In the genomic region with DNA sequence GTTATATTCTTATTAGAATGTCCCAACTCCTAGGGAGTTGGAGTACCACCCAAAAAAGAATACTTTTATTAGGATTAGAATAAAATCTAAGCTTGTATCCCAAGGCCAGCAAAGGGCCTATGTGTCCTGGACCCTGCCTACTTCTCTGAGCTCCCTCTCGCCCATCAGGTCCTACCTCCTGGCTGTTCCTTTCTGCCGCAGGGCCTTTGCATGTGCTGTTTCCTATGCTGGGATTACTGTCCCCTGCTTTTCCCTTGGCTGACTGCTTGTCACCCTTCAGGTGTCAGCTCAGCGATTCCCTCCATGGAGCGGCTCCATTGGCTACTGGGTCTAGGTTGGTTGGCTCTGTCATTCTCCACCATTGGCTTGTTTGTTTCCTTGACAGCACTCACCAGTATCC, we compare ENCODE assay signal across 23 cellular contexts. TPM values are rescaled to one million over a fixed set of nuclear protein-coding genes. Genes with fewer than 3 reads are reported as not detected.
A peak's percentile ranks its signal among the peaks of the same experiment; 100 is the strongest.
DNase-seq lines count a peak whose midpoint lies in the region; ATAC-seq, FAIRE-seq and TF ChIP-seq lines count a peak whose summit lies in the region.
"Had no signal": no experiment of that assay in that cellular context is flagged by ENCODE, and none has a peak within 500 bp of the region (broad histone marks: within the 10 kb centered on the region; RNA-seq: fewer than 3 reads in every experiment).

No MANE protein-coding gene starts in this region.

- H3K9me3 ChIP-seq in astrocyte (ENCODE audit: insufficient read depth, low read depth, low read length) = no peaks in the 10 kb centered on the region
- no peaks in the 10 kb centered on the region for H3K9me3 ChIP-seq in kidney (ENCODE audit: control insufficient read depth in 1 of 2, low read length in 2 of 2)
- no peaks in the 10 kb centered on the region for H3K9me3 ChIP-seq in prostate gland
- H3K9me3 ChIP-seq: MG63, Peyer's patch, SJCRH30 had no signal

- H3K4me3 ChIP-seq in astrocyte (ENCODE audit: insufficient read depth, low read depth, low read length) (no peak overlapping the region), kidney (ENCODE audit: low read length in 2 of 2) (no peak overlapping the region), prostate gland (no peak overlapping the region)
- H3K4me3 ChIP-seq: GM12878, MG63, Peyer's patch, SJCRH30 had no signal

- TF ChIP-seq CTCF in astrocyte (IDR thresholded peaks at IDR 0.05; ENCODE audit: insufficient read depth, low read depth, low read length) = no peak
- TF ChIP-seq CTCF in kidney (IDR thresholded peaks at IDR 0.05; ENCODE audit: borderline replicate concordance, extremely low read depth, insufficient read depth) = no peak
- no peak for TF ChIP-seq CTCF in prostate gland (IDR thresholded peaks at IDR 0.05)

- no peak overlapping the region for H2AFZ ChIP-seq in astrocyte (ENCODE audit: low read depth, low read length)

- no peaks in the 10 kb centered on the region for H3K36me3 Mint-ChIP-seq in astrocyte (ENCODE audit: low read depth, unreplicated experiment)
- no peaks in the 10 kb centered on the region for H3K36me3 Mint-ChIP-seq in activated T-cell treated with anti-CD3 and anti-CD28 coated beads, Interleukin-2, amount 50 U/mL, for 72 hours (ENCODE audit: insufficient read depth in 2 of 2)
- H3K36me3 Mint-ChIP-seq: CD14-positive monocyte had no signal

- no peak overlapping the region for H3K27ac Mint-ChIP-seq in astrocyte (ENCODE audit: unreplicated experiment)
- H3K27ac Mint-ChIP-seq in activated T-cell treated with anti-CD3 and anti-CD28 coated beads, Interleukin-2, amount 50 U/mL, for 72 hours = no peak overlapping the region
- H3K27ac Mint-ChIP-seq: CD14-positive monocyte had no signal

- H3K4me1 Mint-ChIP-seq in astrocyte (ENCODE audit: low read depth, unreplicated experiment) = no peaks in the 10 kb centered on the region
- peaks cover 14% of the 10 kb centered on the region for H3K4me1 Mint-ChIP-seq in activated T-cell treated with anti-CD3 and anti-CD28 coated beads, Interleukin-2, amount 50 U/mL, for 72 hours (ENCODE audit: low read depth)
- H3K4me1 Mint-ChIP-seq: CD14-positive monocyte had no signal

- no peak overlapping the region for H3K4me3 Mint-ChIP-seq in astrocyte (ENCODE audit: unreplicated experiment)
- H3K4me3 Mint-ChIP-seq in activated T-cell treated with anti-CD3 and anti-CD28 coated beads, Interleukin-2, amount 50 U/mL, for 72 hours = no peak overlapping the region
- H3K4me3 Mint-ChIP-seq: CD14-positive monocyte had no signal

- FAIRE-seq in astrocyte (lab: Jason Lieb, UNC) (no peak), kidney (lab: Jason Lieb, UNC) (no peak)
- FAIRE-seq: GM12878 had no signal

- intact Hi-C loops in kidney (cut with DNase I) (no loop called here), prostate gland (cut with DNase I) (no loop called here)

- H3K9ac ChIP-seq in astrocyte (ENCODE audit: low read length) = no peak overlapping the region
- no peak overlapping the region for H3K9ac ChIP-seq in kidney (ENCODE audit: low read length in 2 of 2)

- H3K27ac ChIP-seq in astrocyte (ENCODE audit: low read depth, low read length) (peak overlapping the region; percentile 21), kidney (ENCODE audit: low read depth in 2 of 2, low read length in 2 of 2) (no peak overlapping the region), prostate gland (no peak overlapping the region)

- DNase-seq in DMS53 (lab: John Stamatoyannopoulos, UW) = peak; percentile 54
- DNase-seq in DMS53 treated with DMSO at 0.1 percent for 48 hours (lab: John Stamatoyannopoulos, UW; ENCODE audit: unreplicated experiment) = no peak
- DNase-seq in astrocyte (ENCODE audit: low read depth) = no peak
- peak; percentile 18 for DNase-seq in kidney
- no peak for DNase-seq in activated T-cell treated with anti-CD3 and anti-CD28 coated beads, Interleukin-2, amount 50 U/mL, for 72 hours
- DNase-seq in prostate gland (ENCODE audit: low spot score) = no peak
- DNase-seq: 8988T, AML-193, GOT3, NCI-H1694 treated with DMSO at 0.1 percent for 48 hours, NCI-H2081 treated with DMSO at 0.1 percent for 48 hours, NCI-H2171 treated with DMSO at 0.1 percent for 48 hours, NCI-H524 treated with DMSO at 0.1 percent for 48 hours, NCI-H82, Peyer's patch, SJCRH30 had no signal

- H3K4me1 ChIP-seq in astrocyte (ENCODE audit: insufficient read depth, low read length) (peaks cover 11% of the 10 kb centered on the region), kidney (ENCODE audit: control insufficient read depth in 1 of 2, insufficient read depth in 1 of 2, low read depth in 1 of 2, low read length in 2 of 2) (peaks cover 5 to 9% of the 10 kb centered on the region in 2 donors), prostate gland (replicated peaks) (no peaks in the 10 kb centered on the region)

- peaks cover 29% of the 10 kb centered on the region for H3K27me3 Mint-ChIP-seq in astrocyte (ENCODE audit: low read depth, unreplicated experiment)
- H3K27me3 Mint-ChIP-seq in activated T-cell treated with anti-CD3 and anti-CD28 coated beads, Interleukin-2, amount 50 U/mL, for 72 hours (ENCODE audit: low read depth) = peaks cover 21% of the 10 kb centered on the region

- H3K27me3 ChIP-seq in astrocyte (ENCODE audit: insufficient read depth, low read length) (peaks cover 11% of the 10 kb centered on the region), prostate gland (replicated peaks; ENCODE audit: insufficient read depth) (peaks cover 4% of the 10 kb centered on the region)
- H3K27me3 ChIP-seq: MG63, Peyer's patch, SJCRH30 had no signal

- ATAC-seq in GM19035 (IDR thresholded peaks at IDR 0.05; ENCODE audit: unreplicated experiment) (no peak), GM18858 (IDR thresholded peaks at IDR 0.05; ENCODE audit: unreplicated experiment) (no peak)
- ATAC-seq in activated T-cell treated with anti-CD3 and anti-CD28 coated beads, Interleukin-2, amount 50 U/mL, for 72 hours (replicated peaks in 1 of 2) = no peak
- ATAC-seq: HCT116 had no signal

- no peaks in the 10 kb centered on the region for H3K36me3 ChIP-seq in astrocyte (ENCODE audit: insufficient read depth, low read length)
- H3K36me3 ChIP-seq in kidney (ENCODE audit: control insufficient read depth in 1 of 2, insufficient read depth in 2 of 2, low read length in 2 of 2) = no peaks in the 10 kb centered on the region
- no peaks in the 10 kb centered on the region for H3K36me3 ChIP-seq in prostate gland
- H3K36me3 ChIP-seq: MG63, Peyer's patch, SJCRH30 had no signal

- TF ChIP-seq POLR2A in prostate gland (IDR thresholded peaks at IDR 0.05) = no peak

- no peaks in the 10 kb centered on the region for H3K9me3 Mint-ChIP-seq in astrocyte (ENCODE audit: unreplicated experiment)
- H3K9me3 Mint-ChIP-seq in activated T-cell treated with anti-CD3 and anti-CD28 coated beads, Interleukin-2, amount 50 U/mL, for 72 hours = no peaks in the 10 kb centered on the region
- H3K9me3 Mint-ChIP-seq: CD14-positive monocyte had no signal

- H3K79me2 ChIP-seq in astrocyte (ENCODE audit: insufficient read depth, low read length) = no peaks in the 10 kb centered on the region

- no peaks in the 10 kb centered on the region for H4K20me1 ChIP-seq in astrocyte (ENCODE audit: insufficient read depth, low read length)

- no peak overlapping the region for H3K4me2 ChIP-seq in astrocyte (ENCODE audit: low read length)

- WGBS in prostate gland = 96% methylated on average over 4 of the region's 4 CpGs

RNA-seq across cellular contexts. Expression of a gene that starts 13.4 kb away (rescaled TPM):
- total RNA-seq in astrocyte = 0.16 TPM in 1 of 2 replicates, not detected in the other
- 10.7 TPM for total RNA-seq in kidney
- polyA plus RNA-seq in kidney (ENCODE audit: insufficient read depth, low read depth, low replicate concordance) = 6.1 TPM
- total RNA-seq in activated T-cell treated with anti-CD3 and anti-CD28 coated beads, Interleukin-2, amount 50 U/mL, for 72 hours = under 1 TPM; 0.29 to 0.42 TPM
- 100 to 1,000 TPM in 1 of 2 donors, 1 to 10 TPM in 1; 3.1 to 102 TPM for total RNA-seq in prostate gland
- polyA plus RNA-seq: AG04450 had no signal

RNA-seq across cellular contexts. Expression of a gene that starts 38.8 kb away (rescaled TPM):
- total RNA-seq in astrocyte (0.67 and 1.3 TPM in 2 replicates), kidney (1.8 TPM), prostate gland (1 to 10 TPM in 1 of 2 donors, not detected in 1; 8.0 TPM)
- polyA plus RNA-seq in kidney (ENCODE audit: insufficient read depth, low read depth, low replicate concordance) = not detected
- total RNA-seq in activated T-cell treated with anti-CD3 and anti-CD28 coated beads, Interleukin-2, amount 50 U/mL, for 72 hours = not detected
- total RNA-seq: GM12878 had no signal
- polyA plus RNA-seq: AG04450, CD14-positive monocyte, GM12878 had no signal

Comparison
In these comparisons a context has a peak if more than half of its experiments do, and no peak if none do; other contexts are left out.
1. DNase-seq: peak in DMS53 (single experiment) and kidney (single experiment); none in DMS53 treated with DMSO at 0.1 percent for 48 hours (single experiment), astrocyte (single experiment), activated T-cell treated with anti-CD3 and anti-CD28 coated beads, Interleukin-2, amount 50 U/mL, for 72 hours (0 of 2) and prostate gland (single experiment).